In the genomic region with DNA sequence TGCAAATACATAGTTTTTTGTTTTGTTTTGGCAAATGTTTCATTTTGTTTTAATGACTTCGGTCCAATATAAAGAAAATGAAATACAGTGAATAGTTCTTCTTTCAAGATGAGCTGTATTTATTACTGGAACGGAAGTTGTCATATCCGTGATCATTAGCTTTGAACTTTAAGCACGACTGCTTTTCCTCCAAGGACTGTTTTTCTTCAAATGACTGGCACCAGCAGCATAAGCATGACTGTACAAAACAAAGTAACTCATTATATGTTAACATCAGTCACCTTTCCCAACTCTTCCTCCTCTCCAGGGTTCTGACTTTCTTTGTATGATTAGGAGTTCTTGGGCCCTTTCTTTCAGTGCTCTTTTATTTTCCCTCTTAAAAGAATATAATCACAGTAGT, we compare ENCODE assay signal across 10 cellular contexts. TPM values are rescaled to one million over a fixed set of nuclear protein-coding genes. Genes with fewer than 3 reads are reported as not detected.
DNase-seq lines count a peak whose midpoint lies in the region; ATAC-seq and TF ChIP-seq lines count a peak whose summit lies in the region.
"Had no signal": no experiment of that assay in that cellular context is flagged by ENCODE, and none has a peak within 500 bp of the region (broad histone marks: within the 10 kb centered on the region; RNA-seq: fewer than 3 reads in every experiment).

No MANE protein-coding gene starts in this region.

- TF ChIP-seq CTCF in GM06990 (IDR thresholded peaks at IDR 0.05; ENCODE audit: insufficient read depth, low read length, poor library complexity, severe bottlenecking) (no peak), fibroblast of the aortic adventitia (IDR thresholded peaks at IDR 0.05; ENCODE audit: insufficient read depth, low read length) (no peak), progenitor cell of endocrine pancreas (IDR thresholded peaks at IDR 0.05; ENCODE audit: unreplicated experiment) (no peak)

- peaks cover 8% of the 10 kb centered on the region for H3K9me3 Mint-ChIP-seq in progenitor cell of endocrine pancreas (ENCODE audit: low read depth)

- no peak overlapping the region for H3K27ac ChIP-seq in substantia nigra (ENCODE audit: low read depth, low read length, poor library complexity, severe bottlenecking)

- no peak overlapping the region for H3K4me3 Mint-ChIP-seq in progenitor cell of endocrine pancreas (ENCODE audit: low read depth)
- H3K4me3 Mint-ChIP-seq: CD8-positive, alpha-beta memory T cell had no signal

- no peaks in the 10 kb centered on the region for H3K27me3 ChIP-seq in GM06990 (replicated peaks; ENCODE audit: control insufficient read depth, insufficient read depth, low read length)

- H3K4me1 Mint-ChIP-seq in progenitor cell of endocrine pancreas (ENCODE audit: low read depth), result no peaks in the 10 kb centered on the region
- H3K4me1 Mint-ChIP-seq: CD8-positive, alpha-beta memory T cell had no signal

- DNase-seq in GM06990 (ENCODE audit: extremely low read depth, insufficient read length) (peak; percentile 32), fibroblast of the aortic adventitia (ENCODE audit: low read depth) (peak; percentile 60), SW 1271 (lab: John Stamatoyannopoulos, UW) (no peak), substantia nigra (lab: John Stamatoyannopoulos, UW) (no peak), SK-N-DZ (ENCODE audit: low spot score) (no peak), progenitor cell of endocrine pancreas (ENCODE audit: low spot score, unreplicated experiment) (no peak)
- DNase-seq: CD8-positive, alpha-beta memory T cell; KBM-7 had no signal

- ATAC-seq in GM21390 (IDR thresholded peaks at IDR 0.05; ENCODE audit: unreplicated experiment) (peak; percentile 98), HG03378 (IDR thresholded peaks at IDR 0.05; ENCODE audit: unreplicated experiment) (peak; percentile 100)

- peak overlapping the region; percentile 25; the same call in 1 of the 2 replicates for H3K4me3 ChIP-seq in GM06990 (replicated peaks; ENCODE audit: low read depth, low read length)
- no peak overlapping the region for H3K4me3 ChIP-seq in fibroblast of the aortic adventitia (ENCODE audit: low read depth, low read length)

- no peaks in the 10 kb centered on the region for H3K27me3 Mint-ChIP-seq in progenitor cell of endocrine pancreas

- no peak overlapping the region for H3K27ac Mint-ChIP-seq in progenitor cell of endocrine pancreas
- H3K27ac Mint-ChIP-seq: CD8-positive, alpha-beta memory T cell had no signal

- H3K36me3 Mint-ChIP-seq in progenitor cell of endocrine pancreas (ENCODE audit: insufficient read depth), result no peaks in the 10 kb centered on the region

- no peaks in the 10 kb centered on the region for H3K36me3 ChIP-seq in GM06990 (ENCODE audit: control insufficient read depth, insufficient read depth, low read length)

RNA-seq across cellular contexts. Expression of a gene that starts 20.5 kb away (rescaled TPM):
- total RNA-seq in fibroblast of the aortic adventitia (ENCODE audit: low replicate concordance) (1.3 and 23.3 TPM in 2 replicates), progenitor cell of endocrine pancreas (0.38 and 1.0 TPM in 2 replicates)
- 5.7 and 7.0 TPM in 2 replicates for polyA plus RNA-seq in SK-N-DZ (2014; cell fraction: cytosol; rRNA removed)
- 3.4 and 5.3 TPM in 2 replicates for polyA plus RNA-seq in SK-N-DZ (2014; cell fraction: nucleus; rRNA removed)
- polyA plus RNA-seq: CD8-positive, alpha-beta memory T cell had no signal

Comparison
In these comparisons a context has a peak if more than half of its experiments do, and no peak if none do; other contexts are left out.
1. DNase-seq: peak in GM06990 (single experiment) and fibroblast of the aortic adventitia (single experiment); none in SW 1271 (0 of 2), substantia nigra (0 of 49), SK-N-DZ (single experiment) and progenitor cell of endocrine pancreas (single experiment).